ENCODE assay signal across 10 cellular contexts in genomic region chr7:17185690-17186070, GRCh38.
DNase-seq lines count a peak whose midpoint lies in the region; ATAC-seq, FAIRE-seq and TF ChIP-seq lines count a peak whose summit lies in the region.
"Had no signal": no experiment of that assay in that cellular context is flagged by ENCODE, and none has a peak within 500 bp of the region (broad histone marks: within the 10 kb centered on the region; RNA-seq: fewer than 3 reads in every experiment).

No MANE protein-coding gene starts in this region.

- FAIRE-seq in A549 (lab: Jason Lieb, UNC) = no peak

- POLR2A ChIA-PET in A549 (lab: Yijun Ruan, JAX) = no interaction called here
- POLR2A ChIA-PET in OCI-LY7 (lab: Charles Lee) = no interaction called here

- no peaks in the 10 kb centered on the region for H4K20me1 ChIP-seq in OCI-LY7 (ENCODE audit: insufficient read depth, low read length)

- TF ChIP-seq CTCF in A549 (IDR thresholded peaks at IDR 0.05) = no peak
- no peak for TF ChIP-seq CTCF in OCI-LY7 (conservative IDR thresholded peaks at IDR 0.05; ENCODE audit: low read length)

- H3K4me1 ChIP-seq in A549 (peaks cover 20% of the 10 kb centered on the region), OCI-LY7 (ENCODE audit: insufficient read depth, low read length, poor library complexity, severe bottlenecking) (no peaks in the 10 kb centered on the region)

- TF ChIP-seq POLR2A in A549 (IDR thresholded peaks at IDR 0.05; ENCODE audit: low read length) = no peak

- no peaks in the 10 kb centered on the region for H3K36me3 Mint-ChIP-seq in activated T-helper 17 cell treated with anti-CD3 and anti-CD28 coated beads, Interleukin-2, amount 50 U/mL, for 72 hours (ENCODE audit: low read depth)

- no peaks in the 10 kb centered on the region for H3K27me3 Mint-ChIP-seq in activated T-helper 17 cell treated with anti-CD3 and anti-CD28 coated beads, Interleukin-2, amount 50 U/mL, for 72 hours

- H2AFZ ChIP-seq in OCI-LY7 (ENCODE audit: low read length) = no peak overlapping the region

- peak; percentile 73 to 81 for ATAC-seq in A549
- ATAC-seq in GM19324 (IDR thresholded peaks at IDR 0.05; ENCODE audit: low FRiP score, unreplicated experiment) = peak; percentile 82
- ATAC-seq in HG03108 (IDR thresholded peaks at IDR 0.05; ENCODE audit: unreplicated experiment) = peak; percentile 97
- ATAC-seq in activated T-helper 17 cell treated with anti-CD3 and anti-CD28 coated beads, Interleukin-2, amount 50 U/mL, for 72 hours (replicated peaks) = peak; percentile 95

- peak overlapping the region; percentile 47 for H3K4me2 ChIP-seq in A549
- no peak overlapping the region for H3K4me2 ChIP-seq in OCI-LY7 (ENCODE audit: low read length)

- CTCF ChIA-PET in A549 (lab: Yijun Ruan, JAX) (no interaction called here), OCI-LY7 (lab: Charles Lee; ENCODE audit: unreplicated experiment) (no interaction called here)

- H3K36me3 ChIP-seq in OCI-LY7 (ENCODE audit: insufficient read depth, low read length) = no peaks in the 10 kb centered on the region
- H3K36me3 ChIP-seq: neutrophil had no signal

- no peak overlapping the region for H3K4me3 ChIP-seq in A549
- H3K4me3 ChIP-seq in OCI-LY7 (ENCODE audit: low read depth, low read length, poor library complexity, severe bottlenecking) = no peak overlapping the region

- H3K9me3 Mint-ChIP-seq in activated T-helper 17 cell treated with anti-CD3 and anti-CD28 coated beads, Interleukin-2, amount 50 U/mL, for 72 hours = no peaks in the 10 kb centered on the region

- intact Hi-C loops in OCI-LY7 (cut with micrococcal nuclease; ENCODE audit: unreplicated experiment) = no loop called here

- TF ChIP-seq RAD21 in A549 (conservative IDR thresholded peaks at IDR 0.05 in 1 of 2, IDR thresholded peaks at IDR 0.05 in 1 of 2) = no peak

- 42% methylated on average over 4 of the region's 4 CpGs for WGBS in A549 (ENCODE audit: missing lambda C conversion rate)

- TF ChIP-seq EP300 in A549 (IDR thresholded peaks at IDR 0.05) = no peak

- H3K27ac ChIP-seq in A549 (peak overlapping the region; percentile 29 to 66; a peak in 5 of 6 replicates), OCI-LY7 (ENCODE audit: low read depth, low read length, poor library complexity, severe bottlenecking) (no peak overlapping the region)
- H3K27ac ChIP-seq: neutrophil had no signal

- DNase-seq in A549 (ENCODE audit: low read depth in 1 of 2, low spot score in 1 of 2) (peak in 1 of 2 experiments; percentile 56), putamen (ENCODE audit: low spot score) (peak; percentile 2), NCI-H526 treated with DMSO at 0.1 percent for 48 hours (lab: John Stamatoyannopoulos, UW) (no peak), OCI-LY7 (ENCODE audit: low spot score) (no peak), amniotic stem cell (lab: John Stamatoyannopoulos, UW) (no peak)
- DNase-seq: DND-41 had no signal

- no peaks in the 10 kb centered on the region for H3K79me2 ChIP-seq in OCI-LY7 (ENCODE audit: insufficient read depth, low read depth, low read length)

- BruUV-seq in OCI-LY7 (replicated peaks; lab: Mats Ljungman, UMichigan) = no TSS peak

- peak overlapping the region; percentile 12 for H3K27ac Mint-ChIP-seq in activated T-helper 17 cell treated with anti-CD3 and anti-CD28 coated beads, Interleukin-2, amount 50 U/mL, for 72 hours

- peaks cover 9% of the 10 kb centered on the region for H3K4me1 Mint-ChIP-seq in activated T-helper 17 cell treated with anti-CD3 and anti-CD28 coated beads, Interleukin-2, amount 50 U/mL, for 72 hours

- H3K9me2 ChIP-seq in OCI-LY7 (ENCODE audit: insufficient read depth, low read length) = no peaks in the 10 kb centered on the region

- no peaks in the 10 kb centered on the region for H3K9me3 ChIP-seq in A549
- no peaks in the 10 kb centered on the region for H3K9me3 ChIP-seq in OCI-LY7 (ENCODE audit: low read length)
- H3K9me3 ChIP-seq: neutrophil had no signal

- H3K4me3 Mint-ChIP-seq in activated T-helper 17 cell treated with anti-CD3 and anti-CD28 coated beads, Interleukin-2, amount 50 U/mL, for 72 hours = peak overlapping the region; percentile 50

TF ChIP-seq in A549, 52 proteins besides CTCF, POLR2A, EP300 and RAD21:
- TF ChIP-seq BCL3 (IDR thresholded peaks at IDR 0.05) = no peak
- TF ChIP-seq CBX8 (IDR thresholded peaks at IDR 0.05) = no peak
- no peak for TF ChIP-seq NPAS2 (CRISPR knock-in tag; IDR thresholded peaks at IDR 0.05; ENCODE audit: borderline replicate concordance)
- no peak for TF ChIP-seq FOSL2 (IDR thresholded peaks at IDR 0.05)
- 0 out of 2 replicates have a peak, but pooled peaks have one; percentile 20 for TF ChIP-seq FOSL2 (CRISPR knock-in tag; IDR thresholded peaks at IDR 0.05)
TF ChIP-seq in A549: peak in this region for 1.
